ENCODE assay signal across 22 cellular contexts in genomic region chr21:32380940-32381339, GRCh38. TPM values are rescaled to one million over a fixed set of nuclear protein-coding genes. Genes with fewer than 3 reads are reported as not detected.
DNase-seq lines count a peak whose midpoint lies in the region; ATAC-seq and TF ChIP-seq lines count a peak whose summit lies in the region.
"Had no signal": no experiment of that assay in that cellular context is flagged by ENCODE, and none has a peak within 500 bp of the region (broad histone marks: within the 10 kb centered on the region; RNA-seq: fewer than 3 reads in every experiment).

No MANE protein-coding gene starts in this region.

- ATAC-seq in GM19023 (IDR thresholded peaks at IDR 0.05; ENCODE audit: unreplicated experiment) = no peak
- ATAC-seq: activated T-helper 17 cell treated with anti-CD3 and anti-CD28 coated beads, Interleukin-2, amount 50 U/mL, for 72 hours; heart right ventricle; Right ventricle myocardium inferior; stimulated activated naive B cell treated with anti-CD40 and anti-IgM and Interleukin-4, amounts not matched to agents 10 μg/mL and 1 μg/mL and 100 μg/mL, for 72 hours had no signal

- TF ChIP-seq POLR2A in prostate gland (IDR thresholded peaks at IDR 0.05) (no peak), transverse colon (IDR thresholded peaks at IDR 0.05) (no peak)

- no peak overlapping the region for H3K4me2 ChIP-seq in mammary epithelial cell (ENCODE audit: insufficient read depth, low read depth, low read length)

- H3K4me3 Mint-ChIP-seq in MCF 10A (ENCODE audit: unreplicated experiment) = no peak overlapping the region
- H3K4me3 Mint-ChIP-seq: activated naive CD8-positive, alpha-beta T cell; activated T-helper 17 cell treated with anti-CD3 and anti-CD28 coated beads, Interleukin-2, amount 50 U/mL, for 72 hours; B cell; stimulated activated naive B cell treated with anti-CD40 and anti-IgM and Interleukin-4, amounts not matched to agents 10 μg/mL and 1 μg/mL and 100 μg/mL, for 72 hours had no signal

- H3K27me3 Mint-ChIP-seq in MCF 10A (ENCODE audit: insufficient read depth, unreplicated experiment) = no peaks in the 10 kb centered on the region
- H3K27me3 Mint-ChIP-seq: activated naive CD8-positive, alpha-beta T cell; activated T-helper 17 cell treated with anti-CD3 and anti-CD28 coated beads, Interleukin-2, amount 50 U/mL, for 72 hours; B cell; stimulated activated naive B cell treated with anti-CD40 and anti-IgM and Interleukin-4, amounts not matched to agents 10 μg/mL and 1 μg/mL and 100 μg/mL, for 72 hours had no signal

- H3K27ac ChIP-seq in mammary epithelial cell (ENCODE audit: insufficient read depth, low read depth, low read length) = no peak overlapping the region
- H3K27ac ChIP-seq in coronary artery = peak overlapping the region; percentile 26 to 67
- peak overlapping the region; percentile 88 to 91 for H3K27ac ChIP-seq in prostate gland
- peak overlapping the region in 1 of 4 donors; percentile 42 for H3K27ac ChIP-seq in transverse colon

- dilution Hi-C loops in mammary epithelial cell (cut with HindIII; ENCODE audit: low sequenced_read_pairs) = no loop called here

- H3K4me1 ChIP-seq in mammary epithelial cell (ENCODE audit: insufficient read depth, low read length) (peaks cover under 1% of the 10 kb centered on the region), prostate gland (replicated peaks) (peaks cover 11% of the 10 kb centered on the region), transverse colon (no peaks in the 10 kb centered on the region)

- H2AFZ ChIP-seq in mammary epithelial cell (ENCODE audit: low read depth, low read length) = no peak overlapping the region

- no peaks in the 10 kb centered on the region for H3K9me3 ChIP-seq in mammary epithelial cell (replicated peaks; ENCODE audit: insufficient read depth, low read length)
- H3K9me3 ChIP-seq in prostate gland = no peaks in the 10 kb centered on the region
- no peaks in the 10 kb centered on the region for H3K9me3 ChIP-seq in transverse colon
- H3K9me3 ChIP-seq: heart right ventricle, tibial nerve had no signal

- intact Hi-C loops in mammary epithelial cell (cut with micrococcal nuclease) = no loop called here
- intact Hi-C loops in MCF 10A (cut with micrococcal nuclease) = no loop called here
- intact Hi-C loops in prostate gland (cut with DNase I) = no loop called here
- intact Hi-C loops in transverse colon (cut with DNase I; ENCODE audit: low total_unique reads) = no loop called here
- intact Hi-C loops in head of caudate nucleus (cut with DNase I) = no loop called here

- H3K36me3 Mint-ChIP-seq in MCF 10A (ENCODE audit: insufficient read depth, unreplicated experiment) = peaks cover 100% of the 10 kb centered on the region

- no peak overlapping the region for H3K9ac ChIP-seq in mammary epithelial cell (ENCODE audit: insufficient read depth, low read length)

- no peaks in the 10 kb centered on the region for H3K9me3 Mint-ChIP-seq in MCF 10A (ENCODE audit: unreplicated experiment)
- H3K9me3 Mint-ChIP-seq: activated T-helper 17 cell treated with anti-CD3 and anti-CD28 coated beads, Interleukin-2, amount 50 U/mL, for 72 hours; stimulated activated naive B cell treated with anti-CD40 and anti-IgM and Interleukin-4, amounts not matched to agents 10 μg/mL and 1 μg/mL and 100 μg/mL, for 72 hours had no signal

- H3K27ac Mint-ChIP-seq in MCF 10A (ENCODE audit: low read depth, unreplicated experiment) = no peak overlapping the region
- H3K27ac Mint-ChIP-seq: activated naive CD8-positive, alpha-beta T cell; activated T-helper 17 cell treated with anti-CD3 and anti-CD28 coated beads, Interleukin-2, amount 50 U/mL, for 72 hours; B cell; stimulated activated naive B cell treated with anti-CD40 and anti-IgM and Interleukin-4, amounts not matched to agents 10 μg/mL and 1 μg/mL and 100 μg/mL, for 72 hours had no signal

- DNase-seq in mammary epithelial cell = no peak
- no peak for DNase-seq in MCF 10A (ENCODE audit: unreplicated experiment)
- no peak for DNase-seq in coronary artery (ENCODE audit: low spot score)
- no peak for DNase-seq in prostate gland (ENCODE audit: low spot score)
- no peak for DNase-seq in transverse colon
- no peak for DNase-seq in NCI-H146 (lab: John Stamatoyannopoulos, UW)
- no peak for DNase-seq in head of caudate nucleus
- DNase-seq: activated CD4-positive, alpha-beta T cell treated with anti-CD3 and anti-CD28 coated beads, Interleukin-2, amount 50 U/mL, for 4 hours; DMS153; heart right ventricle; NCI-H1694 treated with DMSO at 0.1 percent for 48 hours; NCI-H2227 treated with DMSO at 0.1 percent for 48 hours; stimulated activated CD4-positive, alpha-beta T cell treated with anti-CD3 and anti-CD28 coated beads, Interleukin-12 subunit alpha, Interleukin-12 subunit beta, amount 100 ng/mL, for 4 hours; stimulated activated CD4-positive, alpha-beta T cell treated with anti-CD3 and anti-CD28 coated beads, Interleukin-4, amount 100 ng/mL, for 24 hours; stimulated activated naive B cell treated with anti-CD40 and anti-IgM and Interleukin-4, amounts not matched to agents 10 μg/mL and 1 μg/mL and 100 μg/mL, for 72 hours had no signal

- H3K4me1 Mint-ChIP-seq in MCF 10A (ENCODE audit: insufficient read depth, unreplicated experiment) = peaks cover 7% of the 10 kb centered on the region
- H3K4me1 Mint-ChIP-seq: activated T-helper 17 cell treated with anti-CD3 and anti-CD28 coated beads, Interleukin-2, amount 50 U/mL, for 72 hours; B cell had no signal

- POLR2A ChIA-PET in MCF 10A (lab: Yijun Ruan, JAX) = no interaction called here

- TF ChIP-seq EP300 in transverse colon (IDR thresholded peaks at IDR 0.05; ENCODE audit: low read depth) = no peak

- BruUV-seq in mammary epithelial cell (replicated peaks; lab: Mats Ljungman, UMichigan) (TSS peak; percentile 4), MCF 10A (replicated peaks; lab: Mats Ljungman, UMichigan) (no TSS peak)

- peaks cover 46% of the 10 kb centered on the region for H3K36me3 ChIP-seq in mammary epithelial cell (ENCODE audit: insufficient read depth, low read length)
- H3K36me3 ChIP-seq in prostate gland = peaks cover 0 to 5% of the 10 kb centered on the region in 2 donors
- peaks cover 0 to 24% (median 4%) of the 10 kb centered on the region in 4 donors for H3K36me3 ChIP-seq in transverse colon

- no peaks in the 10 kb centered on the region for H3K27me3 ChIP-seq in mammary epithelial cell (ENCODE audit: insufficient read depth, low read length)
- H3K27me3 ChIP-seq in prostate gland (replicated peaks; ENCODE audit: insufficient read depth) = no peaks in the 10 kb centered on the region
- H3K27me3 ChIP-seq in transverse colon = no peaks in the 10 kb centered on the region
- H3K27me3 ChIP-seq: heart right ventricle, tibial nerve had no signal

- peaks cover 94% of the 10 kb centered on the region for H3K79me2 ChIP-seq in mammary epithelial cell (ENCODE audit: insufficient read depth, low read length)

- no peaks in the 10 kb centered on the region for H4K20me1 ChIP-seq in mammary epithelial cell (ENCODE audit: insufficient read depth, low read length)

- CTCF ChIA-PET in mammary epithelial cell (lab: Charles Lee; ENCODE audit: low non-redundant PET) = no interaction called here
- CTCF ChIA-PET in MCF 10A (lab: Yijun Ruan, JAX) = interaction anchor here (1.0 to 1.4 kb wide), 2 partner anchors 8 to 14 kb away, joined by 3 read pairs; no protein-coding TSS in a partner anchor

- H3K4me3 ChIP-seq in mammary epithelial cell (replicated peaks in 1 of 3; ENCODE audit: insufficient read depth in 1 of 3, low read depth in 2 of 3, low read length in 3 of 3) = no peak overlapping the region
- H3K4me3 ChIP-seq in coronary artery = no peak overlapping the region
- H3K4me3 ChIP-seq in prostate gland = no peak overlapping the region
- no peak overlapping the region for H3K4me3 ChIP-seq in transverse colon
- H3K4me3 ChIP-seq: heart right ventricle, tibial nerve had no signal

- 69% methylated on average over 4 of the region's 4 CpGs for WGBS in mammary epithelial cell (ENCODE audit: low coverage, missing lambda C conversion rate)
- WGBS in prostate gland = 30% methylated on average over 4 of the region's 4 CpGs
- 80 to 100% methylated on average over 3 to 4 of the region's 4 CpGs for WGBS in transverse colon (ENCODE audit: low coverage in 1 of 2), 2 donors

- TF ChIP-seq CTCF in mammary epithelial cell (conservative IDR thresholded peaks at IDR 0.05 in 1 of 2, IDR thresholded peaks at IDR 0.05 in 1 of 2; ENCODE audit: extremely low read depth in 1 of 2, insufficient read depth in 1 of 2, low read depth in 1 of 2, low read length in 2 of 2) (no peak), MCF 10A (IDR thresholded peaks at IDR 0.05; ENCODE audit: unreplicated experiment) (no peak), coronary artery (IDR thresholded peaks at IDR 0.05) (no peak), prostate gland (IDR thresholded peaks at IDR 0.05) (no peak), transverse colon (IDR thresholded peaks at IDR 0.05) (no peak)

- in situ Hi-C loops in mammary epithelial cell (cut with MboI; ENCODE audit: low sequenced_read_pairs in 2 of 2) = loop anchor here in 1 of 2 donors (25.0 kb wide), 1 partner anchor 356 kb away; the partner anchor contains the start of gene SYNJ1
- in situ Hi-C loops in transverse colon (cut with MboI; ENCODE audit: low pct_ligation_motif_present in 1 of 4, low pct_unique_long_range_greater_than_20kb in 1 of 4, low sequenced_read_pairs in 3 of 4) = no loop called here

RNA-seq across cellular contexts. Expression of gene URB1, which starts 11.9 kb away (rescaled TPM):
- total RNA-seq in mammary epithelial cell = 10 to 100 TPM; 32.2 to 36.4 TPM
- polyA plus RNA-seq in mammary epithelial cell = 12.5 TPM
- 44.7 TPM for polyA minus RNA-seq in mammary epithelial cell
- 32.3 and 43.5 TPM in 2 replicates for total RNA-seq in MCF 10A (2022)
- 10 to 100 TPM; 33.4 to 41.4 TPM for total RNA-seq in prostate gland
- 1 to 10 TPM; 6.4 to 8.7 (median 7.3) TPM for total RNA-seq in transverse colon

RNA-seq across cellular contexts. Expression of gene EVA1C, which starts 31.6 kb away (rescaled TPM):
- 10 to 100 TPM; 11.7 to 28.4 TPM for total RNA-seq in mammary epithelial cell
- 22.2 TPM for polyA plus RNA-seq in mammary epithelial cell
- polyA minus RNA-seq in mammary epithelial cell = 5.7 TPM
- total RNA-seq in MCF 10A (2022) = 16.8 and 22.2 TPM in 2 replicates
- total RNA-seq in prostate gland = 10 to 100 TPM; 45.7 to 48.6 TPM
- 10 to 100 TPM in 3 of 4 donors, 1 to 10 TPM in 1; 8.6 to 44.1 (median 33.8) TPM for total RNA-seq in transverse colon
- total RNA-seq: G401 had no signal
